Comparison of ENCODE assay signal across 13 cellular contexts in the genomic region with DNA sequence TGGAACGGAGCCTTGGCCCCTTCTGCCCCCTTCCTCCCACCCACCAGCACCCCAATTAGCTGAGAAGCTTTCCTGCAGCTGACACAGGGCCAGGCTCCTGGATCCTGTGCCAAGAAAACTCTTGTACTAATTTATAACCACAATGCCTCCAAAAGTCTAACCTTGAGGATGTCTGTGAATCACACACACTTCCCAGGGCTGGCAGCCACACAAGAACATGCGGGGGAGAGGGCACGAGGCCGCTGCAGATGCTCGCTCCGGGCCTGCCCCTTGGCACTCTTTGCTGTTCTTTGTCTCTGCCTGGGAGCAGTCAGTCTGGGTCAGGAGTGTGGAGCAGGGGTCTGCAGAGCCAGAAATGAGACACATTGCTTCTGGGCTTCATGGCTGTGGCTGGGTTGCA.
DNase-seq lines count a peak whose midpoint lies in the region; ATAC-seq and TF ChIP-seq lines count a peak whose summit lies in the region.
"Had no signal": no experiment of that assay in that cellular context is flagged by ENCODE, and none has a peak within 500 bp of the region (broad histone marks: within the 10 kb centered on the region; RNA-seq: fewer than 3 reads in every experiment).

No MANE protein-coding gene starts in this region.

- POLR2A ChIA-PET in HEK293T (lab: Yijun Ruan, JAX), result no interaction called here

- TF ChIP-seq CTCF in brain (conservative IDR thresholded peaks at IDR 0.05) (no peak), uterus (IDR thresholded peaks at IDR 0.05) (no peak)

- H3K9me3 Mint-ChIP-seq in brain, result peaks cover 2 to 8% (median 5%) of the 10 kb centered on the region in 5 experiments

- no peaks in the 10 kb centered on the region for H3K36me3 ChIP-seq in uterus

- peak overlapping the region in 1 of 5 experiments; percentile 55 for H3K4me3 Mint-ChIP-seq in brain
- H3K4me3 Mint-ChIP-seq: IgD-negative memory B cell, memory B cell had no signal

- H3K27ac Mint-ChIP-seq in brain, result peak overlapping the region; percentile 19 to 86 (median 71)
- H3K27ac Mint-ChIP-seq: IgD-negative memory B cell, memory B cell had no signal

- DNase-seq in DMS79 treated with DMSO at 0.1 percent for 48 hours (lab: John Stamatoyannopoulos, UW) (peak; percentile 18), DMS79 (lab: John Stamatoyannopoulos, UW) (no peak), kidney tubule cell (ENCODE audit: low spot score) (peak; percentile 64), uterus (peak; percentile 84 to 89), activated gamma-delta T cell (lab: John Stamatoyannopoulos, UW) (no peak), HEK293T (ENCODE audit: extremely low spot score) (no peak)
- DNase-seq: 8988T; activated effector memory CD4-positive, alpha-beta T cell treated with anti-CD3 and anti-CD28 coated beads, Interleukin-2, amount 50 U/mL, for 16 hours; NCI-H524 had no signal

- no peaks in the 10 kb centered on the region for H3K9me3 ChIP-seq in uterus

- H3K27me3 Mint-ChIP-seq in brain, result no peaks in the 10 kb centered on the region

- H3K4me3 ChIP-seq in uterus, result no peak overlapping the region

- H3K4me1 Mint-ChIP-seq in brain, result peaks cover 31% of the 10 kb centered on the region

- H3K27me3 ChIP-seq in uterus, result no peaks in the 10 kb centered on the region

- intact Hi-C loops in uterus (cut with DNase I; ENCODE audit: low total_unique reads), result no loop called here

- no peak for TF ChIP-seq POLR2A in uterus (IDR thresholded peaks at IDR 0.05)

- H3K36me3 Mint-ChIP-seq in brain, result no peaks in the 10 kb centered on the region

- H3K4me1 ChIP-seq in uterus, result peaks cover 0 to 12% of the 10 kb centered on the region in 2 donors

- CTCF ChIA-PET in HEK293T (lab: Yijun Ruan, JAX), result no interaction called here

- peak overlapping the region in 1 of 2 donors; percentile 21 for H3K27ac ChIP-seq in uterus

- ATAC-seq in GM18502 (IDR thresholded peaks at IDR 0.05; ENCODE audit: poor library complexity, unreplicated experiment), result no peak

TF ChIP-seq in HEK293T, 16 proteins besides CTCF, POLR2A, EP300 and RAD21:
- TF ChIP-seq FOXA1 (IDR thresholded peaks at IDR 0.05), result no peak
- TF ChIP-seq ZNF384 (IDR thresholded peaks at IDR 0.05), result no peak
- TF ChIP-seq SUZ12 (IDR thresholded peaks at IDR 0.05), result no peak
- TF ChIP-seq BHLHE40 (IDR thresholded peaks at IDR 0.05; ENCODE audit: borderline replicate concordance), result no peak
- no peak for TF ChIP-seq ELF4 (IDR thresholded peaks at IDR 0.05)
- TF ChIP-seq, protein P1, sequence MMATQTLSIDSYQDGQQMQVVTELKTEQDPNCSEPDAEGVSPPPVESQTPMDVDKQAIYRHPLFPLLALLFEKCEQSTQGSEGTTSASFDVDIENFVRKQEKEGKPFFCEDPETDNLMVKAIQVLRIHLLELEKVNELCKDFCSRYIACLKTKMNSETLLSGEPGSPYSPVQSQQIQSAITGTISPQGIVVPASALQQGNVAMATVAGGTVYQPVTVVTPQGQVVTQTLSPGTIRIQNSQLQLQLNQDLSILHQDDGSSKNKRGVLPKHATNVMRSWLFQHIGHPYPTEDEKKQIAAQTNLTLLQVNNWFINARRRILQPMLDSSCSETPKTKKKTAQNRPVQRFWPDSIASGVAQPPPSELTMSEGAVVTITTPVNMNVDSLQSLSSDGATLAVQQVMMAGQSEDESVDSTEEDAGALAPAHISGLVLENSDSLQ (IDR thresholded peaks at IDR 0.05), result no peak
- TF ChIP-seq HDGF (IDR thresholded peaks at IDR 0.05; ENCODE audit: borderline replicate concordance), result no peak
- TF ChIP-seq TARDBP (IDR thresholded peaks at IDR 0.05), result no peak
- no peak for TF ChIP-seq LEF1 (IDR thresholded peaks at IDR 0.05; ENCODE audit: borderline replicate concordance)
- TF ChIP-seq FOXM1 (IDR thresholded peaks at IDR 0.05; ENCODE audit: borderline replicate concordance), result no peak
- no peak for TF ChIP-seq SP1 (IDR thresholded peaks at IDR 0.05)
- TF ChIP-seq L3MBTL2 (conservative IDR thresholded peaks at IDR 0.05), result no peak
- TF ChIP-seq CTBP1 (IDR thresholded peaks at IDR 0.05; ENCODE audit: borderline replicate concordance), result no peak
- no peak for TF ChIP-seq FOXK2 (IDR thresholded peaks at IDR 0.05)
- no peak for TF ChIP-seq NFRKB (IDR thresholded peaks at IDR 0.05)
- no peak for TF ChIP-seq ARNT (IDR thresholded peaks at IDR 0.05)

Comparison
In these comparisons a context has a peak if more than half of its experiments do, and no peak if none do; other contexts are left out.
1. DNase-seq: peak in DMS79 treated with DMSO at 0.1 percent for 48 hours (single experiment), kidney tubule cell (single experiment) and uterus (2 of 2); none in DMS79 (single experiment), activated gamma-delta T cell (single experiment) and HEK293T (single experiment).